Comparison of ENCODE assay signal across 22 cellular contexts in the genomic region with DNA sequence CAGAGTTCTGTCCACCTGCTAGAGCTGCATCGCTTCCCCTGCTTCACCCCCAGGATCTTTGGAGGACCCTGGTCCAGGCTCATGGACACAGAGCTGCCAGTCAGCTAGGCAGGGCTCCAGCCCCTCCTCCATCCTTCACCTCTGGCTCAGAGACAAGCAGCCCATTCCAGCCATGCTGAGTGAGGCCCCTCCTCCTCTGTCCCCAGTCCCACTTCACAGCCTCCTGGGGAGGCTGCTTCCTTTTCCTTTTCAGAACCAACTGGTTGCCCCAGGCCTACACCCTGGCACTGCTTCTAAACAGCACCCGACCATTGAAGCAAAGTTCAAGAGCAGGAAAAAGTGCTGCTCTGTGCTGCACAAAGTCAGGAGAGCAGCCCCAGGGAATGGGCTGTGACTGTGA. TPM values are rescaled to one million over a fixed set of nuclear protein-coding genes. Genes with fewer than 3 reads are reported as not detected.
A peak's percentile ranks its signal among the peaks of the same experiment; 100 is the strongest.
DNase-seq lines count a peak whose midpoint lies in the region; ATAC-seq and TF ChIP-seq lines count a peak whose summit lies in the region.
"Had no signal": no experiment of that assay in that cellular context is flagged by ENCODE, and none has a peak within 500 bp of the region (broad histone marks: within the 10 kb centered on the region; RNA-seq: fewer than 3 reads in every experiment).

No MANE protein-coding gene starts in this region.

- H3K9ac ChIP-seq in endodermal cell (ENCODE audit: extremely low read depth, low read length, poor library complexity, severe bottlenecking) = no peak overlapping the region

- no peaks in the 10 kb centered on the region for H3K36me3 Mint-ChIP-seq in endodermal cell (ENCODE audit: low read depth)
- H3K36me3 Mint-ChIP-seq in stimulated activated naive B cell treated with anti-CD40 and anti-IgM and Interleukin-4, amounts not matched to agents 10 μg/mL and 1 μg/mL and 100 μg/mL, for 72 hours = peaks cover 4 to 12% of the 10 kb centered on the region in 2 donors
- H3K36me3 Mint-ChIP-seq: CD4-positive, alpha-beta memory T cell had no signal

- DNase-seq in Right ventricle myocardium inferior (ENCODE audit: missing footprints) (peak; percentile 35), cardiac septum (ENCODE audit: low spot score) (no peak), NCI-H2196 (lab: John Stamatoyannopoulos, UW; ENCODE audit: unreplicated experiment) (peak; percentile 28), endodermal cell (peak; percentile 89), RPMI8226 (no peak), HK-2 (ENCODE audit: unreplicated experiment) (no peak)
- DNase-seq in stimulated activated naive B cell treated with anti-CD40 and anti-IgM and Interleukin-4, amounts not matched to agents 10 μg/mL and 1 μg/mL and 100 μg/mL, for 72 hours = no peak
- DNase-seq: activated CD4-positive, alpha-beta memory T cell treated with anti-CD3 and anti-CD28 coated beads, Interleukin-2, amount 10 ng/mL, durations not matched to agents 7 days and 5 days; activated naive CD4-positive, alpha-beta T cell treated with Interleukin-2 at 50 U/mL for 16 hours; activated T-cell treated with anti-CD3 and anti-CD28 coated beads, Interleukin-2, amount 50 U/mL, for 1 hour; CD4-positive, alpha-beta memory T cell; central memory CD4-positive, alpha-beta T cell; dorsolateral prefrontal cortex; erythroblast; foreskin melanocyte; KG1; NCI-H2171; T-cell; uterus; WERI-Rb-1 had no signal

- H3K9me3 ChIP-seq in endodermal cell (ENCODE audit: control insufficient read depth, low read length) = no peaks in the 10 kb centered on the region
- H3K9me3 ChIP-seq: uterus had no signal

- peaks cover 2% of the 10 kb centered on the region for H3K4me1 ChIP-seq in endodermal cell (ENCODE audit: control insufficient read depth, insufficient read depth, low read length)
- H3K4me1 ChIP-seq: uterus had no signal

- H3K4me3 ChIP-seq in endodermal cell (ENCODE audit: low read length) = no peak overlapping the region
- H3K4me3 ChIP-seq: dorsolateral prefrontal cortex, uterus had no signal

- no peaks in the 10 kb centered on the region for H3K27me3 Mint-ChIP-seq in endodermal cell (ENCODE audit: insufficient read depth)
- H3K27me3 Mint-ChIP-seq in stimulated activated naive B cell treated with anti-CD40 and anti-IgM and Interleukin-4, amounts not matched to agents 10 μg/mL and 1 μg/mL and 100 μg/mL, for 72 hours = no peaks in the 10 kb centered on the region

- H3K4me3 Mint-ChIP-seq in endodermal cell = no peak overlapping the region
- no peak overlapping the region for H3K4me3 Mint-ChIP-seq in stimulated activated naive B cell treated with anti-CD40 and anti-IgM and Interleukin-4, amounts not matched to agents 10 μg/mL and 1 μg/mL and 100 μg/mL, for 72 hours
- H3K4me3 Mint-ChIP-seq: activated CD4-positive, alpha-beta memory T cell treated with anti-CD3 and anti-CD28 coated beads, Interleukin-2, amount 10 ng/mL, durations not matched to agents 7 days and 5 days; CD4-positive, alpha-beta memory T cell; T-cell had no signal

- intact Hi-C loops in Right ventricle myocardium inferior (cut with DNase I) (no loop called here), cardiac septum (cut with DNase I) (no loop called here)

- no peak for TF ChIP-seq CTCF in endodermal cell (conservative IDR thresholded peaks at IDR 0.05)

- peak overlapping the region; percentile 44 for H3K27ac ChIP-seq in endodermal cell (ENCODE audit: low read depth, low read length)
- H3K27ac ChIP-seq: uterus, WERI-Rb-1 had no signal

- no peaks in the 10 kb centered on the region for H3K9me3 Mint-ChIP-seq in endodermal cell
- no peaks in the 10 kb centered on the region for H3K9me3 Mint-ChIP-seq in stimulated activated naive B cell treated with anti-CD40 and anti-IgM and Interleukin-4, amounts not matched to agents 10 μg/mL and 1 μg/mL and 100 μg/mL, for 72 hours
- H3K9me3 Mint-ChIP-seq: activated CD4-positive, alpha-beta memory T cell treated with anti-CD3 and anti-CD28 coated beads, Interleukin-2, amount 10 ng/mL, durations not matched to agents 7 days and 5 days; CD4-positive, alpha-beta memory T cell; T-cell had no signal

- ATAC-seq in Right ventricle myocardium inferior (no peak), HG02884 (IDR thresholded peaks at IDR 0.05; ENCODE audit: unreplicated experiment) (no peak)
- no peak for ATAC-seq in stimulated activated naive B cell treated with anti-CD40 and anti-IgM and Interleukin-4, amounts not matched to agents 10 μg/mL and 1 μg/mL and 100 μg/mL, for 72 hours (replicated peaks)
- ATAC-seq: left lobe of liver, T-cell had no signal

- no peaks in the 10 kb centered on the region for H3K36me3 ChIP-seq in endodermal cell (ENCODE audit: control insufficient read depth, insufficient read depth, low read length)
- H3K36me3 ChIP-seq: uterus, WERI-Rb-1 had no signal

- no peak overlapping the region for H3K27ac Mint-ChIP-seq in endodermal cell
- no peak overlapping the region for H3K27ac Mint-ChIP-seq in stimulated activated naive B cell treated with anti-CD40 and anti-IgM and Interleukin-4, amounts not matched to agents 10 μg/mL and 1 μg/mL and 100 μg/mL, for 72 hours
- H3K27ac Mint-ChIP-seq: activated CD4-positive, alpha-beta memory T cell treated with anti-CD3 and anti-CD28 coated beads, Interleukin-2, amount 10 ng/mL, durations not matched to agents 7 days and 5 days; CD4-positive, alpha-beta memory T cell; T-cell had no signal

- H3K4me1 Mint-ChIP-seq in endodermal cell = peaks cover 9% of the 10 kb centered on the region
- H3K4me1 Mint-ChIP-seq in stimulated activated naive B cell treated with anti-CD40 and anti-IgM and Interleukin-4, amounts not matched to agents 10 μg/mL and 1 μg/mL and 100 μg/mL, for 72 hours = peaks cover 58 to 77% of the 10 kb centered on the region in 2 donors

- WGBS in endodermal cell (ENCODE audit: insufficient coverage in 1 of 2, insufficient read length in 1 of 2), 2 experiments = 57 to 100% methylated on average over 1 to 2 of the region's 2 CpGs

- no peaks in the 10 kb centered on the region for H3K27me3 ChIP-seq in endodermal cell (ENCODE audit: control insufficient read depth, insufficient read depth, low read length, poor library complexity, severe bottlenecking)
- H3K27me3 ChIP-seq: dorsolateral prefrontal cortex, uterus had no signal

RNA-seq across cellular contexts. Expression of gene IQSEC1, which starts 22.2 kb away (rescaled TPM):
- total RNA-seq in Right ventricle myocardium inferior (81.2 TPM), cardiac septum (59.7 TPM), endodermal cell (10 to 100 TPM; 22.7 to 24.5 TPM)
- polyA plus RNA-seq in endodermal cell (2013, experiment 1 of 2) = 39.0 TPM
- 38.9 TPM for polyA plus RNA-seq in endodermal cell (2013, experiment 2 of 2)

Comparison
In these comparisons a context has a peak if more than half of its experiments do, and no peak if none do; other contexts are left out.
1. DNase-seq: peak in Right ventricle myocardium inferior (single experiment), NCI-H2196 (single experiment) and endodermal cell (single experiment); none in cardiac septum (single experiment), RPMI8226 (single experiment), stimulated activated naive B cell treated with anti-CD40 and anti-IgM and Interleukin-4, amounts not matched to agents 10 μg/mL and 1 μg/mL and 100 μg/mL, for 72 hours (single experiment) and HK-2 (single experiment).